ENCODE assay signal across 10 cellular contexts in genomic region chr19:50300814-50301606, GRCh38. TPM values are rescaled to one million over a fixed set of nuclear protein-coding genes. Genes with fewer than 3 reads are reported as not detected.
DNase-seq lines count a peak whose midpoint lies in the region; ATAC-seq and TF ChIP-seq lines count a peak whose summit lies in the region.
"Had no signal": no experiment of that assay in that cellular context is flagged by ENCODE, and none has a peak within 500 bp of the region (broad histone marks: within the 10 kb centered on the region; RNA-seq: fewer than 3 reads in every experiment).

No MANE protein-coding gene starts in this region.

- no peak overlapping the region for H2BK12ac ChIP-seq in neuronal stem cell (ENCODE audit: low read length)

- H3K27ac Mint-ChIP-seq in effector memory CD8-positive, alpha-beta T cell: no peak overlapping the region
- H3K27ac Mint-ChIP-seq in WTC11: no peak overlapping the region

- no peak overlapping the region for H2BK5ac ChIP-seq in neuronal stem cell (ENCODE audit: low read length)

- H2AK5ac ChIP-seq in neuronal stem cell (ENCODE audit: low read depth, low read length): no peak overlapping the region

- H2BK15ac ChIP-seq in neuronal stem cell (ENCODE audit: low read length): no peak overlapping the region

- no peaks in the 10 kb centered on the region for H3K36me3 Mint-ChIP-seq in effector memory CD8-positive, alpha-beta T cell (ENCODE audit: insufficient read depth)
- peaks cover 34% of the 10 kb centered on the region for H3K36me3 Mint-ChIP-seq in WTC11

- DNase-seq in stimulated activated CD4-positive, alpha-beta T cell treated with anti-CD3 and anti-CD28 coated beads, Interleukin-4, amount 100 ng/mL, for 24 hours: peak; percentile 35
- DNase-seq in stimulated activated CD4-positive, alpha-beta T cell treated with anti-CD3 and anti-CD28 coated beads, Interleukin-4, amount 100 ng/mL, for 4 hours: no peak
- DNase-seq in RKO (ENCODE audit: low spot score): peak; percentile 85
- DNase-seq in fibroblast of the aortic adventitia (ENCODE audit: low read depth): peak; percentile 39
- no peak for DNase-seq in neuronal stem cell (ENCODE audit: low spot score)
- DNase-seq in effector memory CD8-positive, alpha-beta T cell: no peak
- DNase-seq in G401 (ENCODE audit: low spot score): no peak
- no peak for DNase-seq in WTC11 (ENCODE audit: low spot score)
- DNase-seq: T-helper 9 cell had no signal

- no peak overlapping the region for H3K4me3 Mint-ChIP-seq in effector memory CD8-positive, alpha-beta T cell
- H3K4me3 Mint-ChIP-seq in WTC11: no peak overlapping the region

- H3K23ac ChIP-seq in neuronal stem cell (ENCODE audit: low read depth, low read length, poor library complexity): no peak overlapping the region

- H2AFZ ChIP-seq in neuronal stem cell (ENCODE audit: low read length): no peak overlapping the region

- no peak for ATAC-seq in effector memory CD8-positive, alpha-beta T cell (replicated peaks)
- ATAC-seq in WTC11: no peak

- no peaks in the 10 kb centered on the region for H3K9me3 ChIP-seq in neuronal stem cell (replicated peaks in 1 of 2; ENCODE audit: control insufficient read depth in 2 of 2, insufficient read depth in 1 of 2, low read depth in 1 of 2, low read length in 2 of 2)
- H3K9me3 ChIP-seq: neutrophil had no signal

- H3K79me1 ChIP-seq in neuronal stem cell (ENCODE audit: low read depth, low read length): no peaks in the 10 kb centered on the region

- no peak overlapping the region for H4K91ac ChIP-seq in neuronal stem cell (ENCODE audit: low read depth, low read length, poor library complexity)

- no peak overlapping the region for H3K4ac ChIP-seq in neuronal stem cell (ENCODE audit: low read length)

- CTCF ChIA-PET in WTC11 (lab: Charles Lee): interaction anchor here (1.1 to 1.6 kb wide), 3 partner anchors 13 to 71 kb away, joined by 3 to 4 read pairs (median 3); no protein-coding TSS in a partner anchor

- H3K36me3 ChIP-seq in neuronal stem cell (replicated peaks in 1 of 2; ENCODE audit: control insufficient read depth in 2 of 2, insufficient read depth in 2 of 2, low read length in 2 of 2): no peaks in the 10 kb centered on the region
- H3K36me3 ChIP-seq: neutrophil had no signal

- in situ Hi-C loops in G401 (cut with HindIII; ENCODE audit: low sequenced_read_pairs): no loop called here

- no peak overlapping the region for H2BK120ac ChIP-seq in neuronal stem cell (ENCODE audit: low read depth, low read length)

- H3K14ac ChIP-seq in neuronal stem cell (ENCODE audit: low read length): no peak overlapping the region

- no peaks in the 10 kb centered on the region for H3K4me1 Mint-ChIP-seq in effector memory CD8-positive, alpha-beta T cell (ENCODE audit: low read depth in 2 of 2)
- H3K4me1 Mint-ChIP-seq in WTC11: no peaks in the 10 kb centered on the region

- TF ChIP-seq CTCF in fibroblast of the aortic adventitia (IDR thresholded peaks at IDR 0.05; ENCODE audit: insufficient read depth, low read length) (no peak), WTC11 (IDR thresholded peaks at IDR 0.05) (no peak)

- H3K27me3 Mint-ChIP-seq in effector memory CD8-positive, alpha-beta T cell: peaks cover 18 to 55% of the 10 kb centered on the region in 2 donors
- peaks cover 31% of the 10 kb centered on the region for H3K27me3 Mint-ChIP-seq in WTC11 (ENCODE audit: low read depth)

- H3K4me2 ChIP-seq in neuronal stem cell (ENCODE audit: insufficient read depth, low read length, poor library complexity, severe bottlenecking): no peak overlapping the region

- no peak overlapping the region for H3K18ac ChIP-seq in neuronal stem cell (ENCODE audit: low read length)

- POLR2A ChIA-PET in WTC11 (lab: Charles Lee): interaction anchor here (0.7 kb wide), 2 partner anchors 42 to 97 kb away, joined by 3 to 4 read pairs; no protein-coding TSS in a partner anchor

- H3K4me3 ChIP-seq in fibroblast of the aortic adventitia (ENCODE audit: low read depth, low read length) (no peak overlapping the region), neuronal stem cell (ENCODE audit: low read length in 2 of 2) (no peak overlapping the region)

- peaks cover 0 to 11% (median 0%) of the 10 kb centered on the region in 3 experiments for H3K27me3 ChIP-seq in neuronal stem cell (ENCODE audit: control insufficient read depth in 3 of 3, insufficient read depth in 3 of 3, low read depth in 1 of 3, low read length in 3 of 3)

- H3K4me1 ChIP-seq in neuronal stem cell (ENCODE audit: control insufficient read depth in 2 of 2, insufficient read depth in 1 of 2, low read depth in 1 of 2, low read length in 2 of 2): no peaks in the 10 kb centered on the region

- H4K8ac ChIP-seq in neuronal stem cell (ENCODE audit: low read depth, low read length): no peak overlapping the region

- H3K9ac ChIP-seq in neuronal stem cell (ENCODE audit: low read depth, low read length, poor library complexity): no peak overlapping the region

- WGBS in neuronal stem cell (ENCODE audit: extremely low coverage in 2 of 2, insufficient read length in 2 of 2, insufficient replicate concordance in 1 of 2), 2 donors: no CpG with 5 or more reads among the region's 10 CpGs

- H3K27ac ChIP-seq in neuronal stem cell (replicated peaks; ENCODE audit: low read length): no peak overlapping the region
- H3K27ac ChIP-seq: neutrophil had no signal

- H3K9me3 Mint-ChIP-seq in effector memory CD8-positive, alpha-beta T cell: no peaks in the 10 kb centered on the region
- H3K9me3 Mint-ChIP-seq in WTC11: peaks cover 6% of the 10 kb centered on the region; the same call in 1 of the 2 replicates

TF ChIP-seq in WTC11, 78 proteins besides CTCF, POLR2A, EP300 and RAD21:
- no peak for TF ChIP-seq ZBTB43 (CRISPR knock-in tag; IDR thresholded peaks at IDR 0.05)
- TF ChIP-seq, protein P1, sequence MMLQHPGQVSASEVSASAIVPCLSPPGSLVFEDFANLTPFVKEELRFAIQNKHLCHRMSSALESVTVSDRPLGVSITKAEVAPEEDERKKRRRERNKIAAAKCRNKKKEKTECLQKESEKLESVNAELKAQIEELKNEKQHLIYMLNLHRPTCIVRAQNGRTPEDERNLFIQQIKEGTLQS (CRISPR knock-in tag; conservative IDR thresholded peaks at IDR 0.05): no peak
- no peak for TF ChIP-seq ZNF423 (CRISPR knock-in tag; IDR thresholded peaks at IDR 0.05)

RNA-seq across cellular contexts. Expression of gene KCNC3, which starts 28.2 kb away (rescaled TPM):
- not detected in 2 replicates for total RNA-seq in fibroblast of the aortic adventitia (ENCODE audit: low replicate concordance)
- 6.8 TPM for polyA plus RNA-seq in neuronal stem cell (2013, experiment 1 of 2)
- 6.9 TPM for polyA plus RNA-seq in neuronal stem cell (2013, experiment 2 of 2)
- total RNA-seq in G401 (2014; rRNA removed; shearing (Covaris generic)): 3.4 and 4.3 TPM in 2 replicates
- 8.5 to 10.1 TPM (median 10.0 TPM) in 3 replicates for total RNA-seq in WTC11 (2021)

Comparison
In these comparisons a context has a peak if more than half of its experiments do, and no peak if none do; other contexts are left out.
1. DNase-seq: peak in stimulated activated CD4-positive, alpha-beta T cell treated with anti-CD3 and anti-CD28 coated beads, Interleukin-4, amount 100 ng/mL, for 24 hours (single experiment), RKO (single experiment) and fibroblast of the aortic adventitia (single experiment); none in stimulated activated CD4-positive, alpha-beta T cell treated with anti-CD3 and anti-CD28 coated beads, Interleukin-4, amount 100 ng/mL, for 4 hours (0 of 2), neuronal stem cell (single experiment), effector memory CD8-positive, alpha-beta T cell (0 of 3), G401 (single experiment) and WTC11 (single experiment).